In genomic region chr5:53099546-53099945, GRCh38 we compare ENCODE assay signal across 20 cellular contexts. TPM values are rescaled to one million over a fixed set of nuclear protein-coding genes. Genes with fewer than 3 reads are reported as not detected.
DNase-seq lines count a peak whose midpoint lies in the region; ATAC-seq and TF ChIP-seq lines count a peak whose summit lies in the region.
"Had no signal": no experiment of that assay in that cellular context is flagged by ENCODE, and none has a peak within 500 bp of the region (broad histone marks: within the 10 kb centered on the region; RNA-seq: fewer than 3 reads in every experiment).

No MANE protein-coding gene starts in this region.

- H3K4me1 ChIP-seq in mesodermal cell (ENCODE audit: control insufficient read depth, insufficient read depth, low read length, poor library complexity, severe bottlenecking) (no peaks in the 10 kb centered on the region), thyroid gland (no peaks in the 10 kb centered on the region)
- H3K4me1 ChIP-seq: gastrocnemius medialis, vagina had no signal

- H3K36me3 ChIP-seq in mesodermal cell (ENCODE audit: control insufficient read depth, insufficient read depth, low read length), result peaks cover 51% of the 10 kb centered on the region
- H3K36me3 ChIP-seq in thyroid gland, result peaks cover 0 to 30% of the 10 kb centered on the region in 2 donors

- no peaks in the 10 kb centered on the region for H3K9me3 Mint-ChIP-seq in Calu3 (ENCODE audit: low read depth, unreplicated experiment)
- H3K9me3 Mint-ChIP-seq: brain had no signal

- intact Hi-C loops in Calu3 (cut with micrococcal nuclease; ENCODE audit: unreplicated experiment) (no loop called here), thyroid gland (cut with DNase I) (loop anchor here (5.0 kb wide), 1 partner anchor 152 kb away; no protein-coding TSS in a partner anchor)

- no peak overlapping the region for H3K4me3 ChIP-seq in choroid plexus epithelial cell (ENCODE audit: low read depth, low read length)
- no peak overlapping the region for H3K4me3 ChIP-seq in mesodermal cell (ENCODE audit: extremely low read depth, insufficient read depth, low read length, poor library complexity, severe bottlenecking)
- H3K4me3 ChIP-seq in thyroid gland (replicated peaks in 1 of 3), result no peak overlapping the region
- H3K4me3 ChIP-seq: gastrocnemius medialis, lung, PC-9, SK-N-MC, vagina had no signal

- H3K27ac ChIP-seq in mesodermal cell (ENCODE audit: low read depth, low read length, severe bottlenecking) (peak overlapping the region; percentile 18), thyroid gland (no peak overlapping the region)
- H3K27ac ChIP-seq: gastrocnemius medialis, PC-9, SK-N-MC, vagina had no signal

- WGBS in mesodermal cell (ENCODE audit: insufficient coverage in 2 of 2), 2 experiments, result 83 to 100% methylated on average over 1 to 2 of the region's 2 CpGs
- WGBS in thyroid gland, 2 donors, result 74 to 88% methylated on average over 2 of the region's 2 CpGs

- no peaks in the 10 kb centered on the region for H3K27me3 Mint-ChIP-seq in Calu3 (ENCODE audit: unreplicated experiment)
- H3K27me3 Mint-ChIP-seq: brain had no signal

- H3K27me3 ChIP-seq in thyroid gland, result no peaks in the 10 kb centered on the region
- H3K27me3 ChIP-seq: gastrocnemius medialis, vagina had no signal

- peak; percentile 40 for ATAC-seq in HG03354 (IDR thresholded peaks at IDR 0.05; ENCODE audit: poor library complexity, severe bottlenecking, unreplicated experiment)
- no peak for ATAC-seq in GM21381 (IDR thresholded peaks at IDR 0.05; ENCODE audit: unreplicated experiment)
- no peak for ATAC-seq in GM21447 (IDR thresholded peaks at IDR 0.05; ENCODE audit: unreplicated experiment)
- ATAC-seq: gastrocnemius medialis had no signal

- H3K36me3 Mint-ChIP-seq in Calu3 (ENCODE audit: insufficient read depth, unreplicated experiment), result peaks cover 67% of the 10 kb centered on the region

- no TSS peak for BruUV-seq in Calu3 (replicated peaks; lab: Mats Ljungman, UMichigan)

- DNase-seq in Calu3, result no peak
- DNase-seq in choroid plexus epithelial cell (ENCODE audit: low read depth), result peak; percentile 12
- DNase-seq in thyroid gland, result no peak
- DNase-seq in NCI-H1436 (lab: John Stamatoyannopoulos, UW), result no peak
- DNase-seq: activated CD4-positive, alpha-beta T cell treated with anti-CD3 and anti-CD28 coated beads for 4 hours; dermis blood vessel endothelial cell; gastrocnemius medialis; HCEC 1CT; Kasumi-1; NCI-H226; PC-9; stimulated activated CD4-positive, alpha-beta T cell treated with anti-CD3 and anti-CD28 coated beads, Interleukin-2, amount 100 ng/mL, for 48 hours had no signal

- TF ChIP-seq CTCF in Calu3 (IDR thresholded peaks at IDR 0.05; ENCODE audit: unreplicated experiment) (no peak), choroid plexus epithelial cell (conservative IDR thresholded peaks at IDR 0.05; ENCODE audit: low read depth, low read length) (no peak), thyroid gland (IDR thresholded peaks at IDR 0.05) (no peak)

- no peak for TF ChIP-seq POLR2A in thyroid gland (IDR thresholded peaks at IDR 0.05)

- CTCF ChIA-PET in Calu3 (lab: Charles Lee), result interaction anchor here (0.7 kb wide), 1 partner anchor 150 kb away, joined by 3 read pairs; no protein-coding TSS in a partner anchor

- H3K9me3 ChIP-seq in mesodermal cell (ENCODE audit: control insufficient read depth, low read length), result no peaks in the 10 kb centered on the region
- no peaks in the 10 kb centered on the region for H3K9me3 ChIP-seq in thyroid gland
- H3K9me3 ChIP-seq: gastrocnemius medialis, vagina had no signal

- H3K4me1 Mint-ChIP-seq in Calu3 (ENCODE audit: low read depth, unreplicated experiment), result peaks cover 13% of the 10 kb centered on the region

- H3K4me3 Mint-ChIP-seq in Calu3 (ENCODE audit: low read depth, unreplicated experiment), result no peak overlapping the region
- H3K4me3 Mint-ChIP-seq: brain had no signal

- peak overlapping the region; percentile 14 for H3K27ac Mint-ChIP-seq in Calu3 (ENCODE audit: unreplicated experiment)

RNA-seq across cellular contexts. Expression of gene MOCS2, which starts 10.0 kb away (rescaled TPM):
- total RNA-seq in Calu3 (2022) (41.3 and 42.6 TPM in 2 replicates), thyroid gland (10 to 100 TPM; 48.5 to 76.3 (median 62.9) TPM)
- polyA plus RNA-seq in mesodermal cell (2013, experiment 1 of 2), result 33.3 TPM
- polyA plus RNA-seq in mesodermal cell (2013, experiment 2 of 2), result 40.0 TPM
